15 cellular contexts compared by ENCODE assay signal in the genomic region with DNA sequence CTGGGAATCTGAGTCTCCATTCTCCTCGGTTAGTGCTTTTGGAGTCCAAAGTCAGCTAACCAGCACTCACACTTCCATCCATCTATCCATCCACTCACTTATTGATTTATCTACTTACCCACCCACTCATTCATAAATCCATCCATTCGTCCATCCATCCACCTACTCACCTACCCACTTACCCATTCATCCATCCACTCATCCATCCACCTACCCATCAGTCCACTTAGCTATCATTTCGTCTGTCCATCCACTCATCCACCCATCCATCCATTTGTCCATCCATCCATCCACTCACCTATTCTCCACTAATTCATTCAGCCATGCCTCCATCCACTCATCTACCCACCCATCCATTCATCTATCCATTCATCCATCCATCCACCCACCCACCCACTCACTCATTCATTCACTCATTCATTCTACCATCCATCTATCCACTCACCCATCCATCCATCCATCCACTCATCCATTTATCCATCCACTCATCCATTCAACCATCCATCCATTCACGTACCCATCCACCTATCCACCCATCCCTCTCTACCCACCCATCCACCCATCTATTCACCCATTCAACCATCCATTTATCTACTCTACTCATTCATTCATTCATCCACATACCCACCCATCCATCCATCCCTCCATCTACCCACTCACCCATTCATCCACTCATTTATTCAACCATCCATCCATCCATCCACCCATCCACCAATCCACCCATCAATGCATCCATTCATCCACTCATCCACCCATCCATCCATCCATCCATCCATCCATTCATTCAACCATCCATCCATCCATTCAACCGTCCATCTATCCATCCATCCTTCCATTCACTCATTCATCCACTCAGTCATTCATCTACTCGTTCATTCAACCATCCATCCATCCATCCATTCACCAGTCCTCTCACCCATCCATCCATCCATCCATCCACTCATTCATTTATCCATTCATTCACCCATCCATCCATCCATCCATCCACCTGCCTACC. TPM values are rescaled to one million over a fixed set of nuclear protein-coding genes. Genes with fewer than 3 reads are reported as not detected.
A peak's percentile ranks its signal among the peaks of the same experiment; 100 is the strongest.
DNase-seq lines count a peak whose midpoint lies in the region; ATAC-seq and FAIRE-seq lines count a peak whose summit lies in the region.
"Had no signal": no experiment of that assay in that cellular context is flagged by ENCODE, and none has a peak within 500 bp of the region (broad histone marks: within the 10 kb centered on the region; RNA-seq: fewer than 3 reads in every experiment).

No MANE protein-coding gene starts in this region.

- H3K9me3 ChIP-seq in trophoblast cell (ENCODE audit: insufficient read depth, low read depth, low read length), result peaks cover 3% of the 10 kb centered on the region

- H2BK12ac ChIP-seq in trophoblast cell (ENCODE audit: low read length), result no peak overlapping the region

- WGBS in trophoblast cell (ENCODE audit: extremely low coverage, insufficient coverage, insufficient read length), result over 99% methylated on average over 4 of the region's 6 CpGs

- H3K4me2 ChIP-seq in trophoblast cell (ENCODE audit: low read length), result no peak overlapping the region

- H3K79me1 ChIP-seq in trophoblast cell (ENCODE audit: low read length), result no peaks in the 10 kb centered on the region

- H3K4ac ChIP-seq in trophoblast cell (ENCODE audit: low read depth, low read length), result no peak overlapping the region

- H2AFZ ChIP-seq in trophoblast cell (ENCODE audit: insufficient read depth, low read length, poor library complexity), result no peak overlapping the region

- peak overlapping the region; percentile 68 for H3K27ac Mint-ChIP-seq in activated naive CD8-positive, alpha-beta T cell treated with anti-CD3 and anti-CD28 coated beads, Interleukin-2, amount 10 ng/mL, durations not matched to agents 7 days and 5 days
- no peak overlapping the region for H3K27ac Mint-ChIP-seq in activated naive CD8-positive, alpha-beta T cell treated with anti-CD3 and anti-CD28 coated beads, Interleukin-2, amount 50 U/mL, for 24 hours
- peak overlapping the region; percentile 10 to 44 for H3K27ac Mint-ChIP-seq in effector memory CD8-positive, alpha-beta T cell

- no peak overlapping the region for H3K27ac ChIP-seq in trophoblast cell (ENCODE audit: low read depth, low read length)

- H3K79me2 ChIP-seq in trophoblast cell (ENCODE audit: control insufficient read depth, insufficient read depth, low read length, poor library complexity), result no peaks in the 10 kb centered on the region

- no peaks in the 10 kb centered on the region for H3K27me3 Mint-ChIP-seq in activated naive CD8-positive, alpha-beta T cell treated with anti-CD3 and anti-CD28 coated beads, Interleukin-2, amount 10 ng/mL, durations not matched to agents 7 days and 5 days
- H3K27me3 Mint-ChIP-seq in activated naive CD8-positive, alpha-beta T cell treated with anti-CD3 and anti-CD28 coated beads, Interleukin-2, amount 50 U/mL, for 24 hours, result no peaks in the 10 kb centered on the region
- no peaks in the 10 kb centered on the region for H3K27me3 Mint-ChIP-seq in effector memory CD8-positive, alpha-beta T cell
- H3K27me3 Mint-ChIP-seq: CD4-positive, CD25-positive, alpha-beta regulatory T cell had no signal

- FAIRE-seq in HTR-8/SVneo (lab: Jason Lieb, UNC), result peak; percentile 80
- FAIRE-seq: RCC 7860 had no signal

- no peak overlapping the region for H3K4me3 Mint-ChIP-seq in activated naive CD8-positive, alpha-beta T cell treated with anti-CD3 and anti-CD28 coated beads, Interleukin-2, amount 10 ng/mL, durations not matched to agents 7 days and 5 days
- no peak overlapping the region for H3K4me3 Mint-ChIP-seq in activated naive CD8-positive, alpha-beta T cell treated with anti-CD3 and anti-CD28 coated beads, Interleukin-2, amount 50 U/mL, for 24 hours
- H3K4me3 Mint-ChIP-seq in effector memory CD8-positive, alpha-beta T cell, result no peak overlapping the region
- H3K4me3 Mint-ChIP-seq: CD4-positive, CD25-positive, alpha-beta regulatory T cell had no signal

- H3K9me3 Mint-ChIP-seq in activated naive CD8-positive, alpha-beta T cell treated with anti-CD3 and anti-CD28 coated beads, Interleukin-2, amount 10 ng/mL, durations not matched to agents 7 days and 5 days, result peaks cover 1% of the 10 kb centered on the region
- peaks cover 8% of the 10 kb centered on the region for H3K9me3 Mint-ChIP-seq in activated naive CD8-positive, alpha-beta T cell treated with anti-CD3 and anti-CD28 coated beads, Interleukin-2, amount 50 U/mL, for 24 hours
- H3K9me3 Mint-ChIP-seq in effector memory CD8-positive, alpha-beta T cell, result no peaks in the 10 kb centered on the region
- H3K9me3 Mint-ChIP-seq: CD4-positive, CD25-positive, alpha-beta regulatory T cell had no signal

- no peak for ATAC-seq in activated naive CD8-positive, alpha-beta T cell treated with anti-CD3 and anti-CD28 coated beads, Interleukin-2, amount 10 ng/mL, durations not matched to agents 7 days and 5 days (ENCODE audit: low read depth)
- no peak for ATAC-seq in activated naive CD8-positive, alpha-beta T cell treated with anti-CD3 and anti-CD28 coated beads, Interleukin-2, amount 50 U/mL, for 24 hours
- no peak for ATAC-seq in effector memory CD8-positive, alpha-beta T cell (replicated peaks)

- POLR2A ChIA-PET in activated naive CD8-positive, alpha-beta T cell treated with anti-CD3 and anti-CD28 coated beads, Interleukin-2, amount 10 ng/mL, durations not matched to agents 7 days and 5 days (lab: Charles Lee), result no interaction called here

- no peak overlapping the region for H4K91ac ChIP-seq in trophoblast cell (ENCODE audit: low read depth, low read length)

- no peak for DNase-seq in activated naive CD8-positive, alpha-beta T cell treated with anti-CD3 and anti-CD28 coated beads, Interleukin-2, amount 10 ng/mL, durations not matched to agents 7 days and 5 days
- no peak for DNase-seq in activated naive CD8-positive, alpha-beta T cell treated with anti-CD3 and anti-CD28 coated beads, Interleukin-2, amount 50 U/mL, for 24 hours
- DNase-seq in HTR-8/SVneo (ENCODE audit: insufficient read length, low spot score) (no peak), trophoblast cell (no peak), amygdala (lab: John Stamatoyannopoulos, UW) (no peak), hippocampal formation (lab: John Stamatoyannopoulos, UW) (no peak)
- DNase-seq in effector memory CD8-positive, alpha-beta T cell, result no peak
- DNase-seq: CD4-positive, CD25-positive, alpha-beta regulatory T cell; H7; NCI-H187; NCI-H446; NCI-H69; Right ventricle myocardium superior had no signal

- H3K36me3 Mint-ChIP-seq in activated naive CD8-positive, alpha-beta T cell treated with anti-CD3 and anti-CD28 coated beads, Interleukin-2, amount 10 ng/mL, durations not matched to agents 7 days and 5 days, result peaks cover 52% of the 10 kb centered on the region
- H3K36me3 Mint-ChIP-seq in activated naive CD8-positive, alpha-beta T cell treated with anti-CD3 and anti-CD28 coated beads, Interleukin-2, amount 50 U/mL, for 24 hours (ENCODE audit: low read depth), result peaks cover 21% of the 10 kb centered on the region
- H3K36me3 Mint-ChIP-seq in effector memory CD8-positive, alpha-beta T cell (ENCODE audit: insufficient read depth), result peaks cover 82% of the 10 kb centered on the region

- H2AK5ac ChIP-seq in trophoblast cell (ENCODE audit: low read length), result no peak overlapping the region

- no peak overlapping the region for H4K12ac ChIP-seq in trophoblast cell (ENCODE audit: low read depth, low read length)

- no peak overlapping the region for H3K18ac ChIP-seq in trophoblast cell (ENCODE audit: low read length)

- H4K8ac ChIP-seq in trophoblast cell (ENCODE audit: low read depth, low read length), result no peak overlapping the region

- H3K4me3 ChIP-seq in trophoblast cell (ENCODE audit: low read depth, low read length), result peak overlapping the region; percentile 32

- H3K14ac ChIP-seq in trophoblast cell (ENCODE audit: low read length), result no peak overlapping the region

- H3K4me1 Mint-ChIP-seq in activated naive CD8-positive, alpha-beta T cell treated with anti-CD3 and anti-CD28 coated beads, Interleukin-2, amount 10 ng/mL, durations not matched to agents 7 days and 5 days, result peaks cover 7% of the 10 kb centered on the region
- H3K4me1 Mint-ChIP-seq in activated naive CD8-positive, alpha-beta T cell treated with anti-CD3 and anti-CD28 coated beads, Interleukin-2, amount 50 U/mL, for 24 hours, result no peaks in the 10 kb centered on the region
- H3K4me1 Mint-ChIP-seq in effector memory CD8-positive, alpha-beta T cell (ENCODE audit: low read depth in 2 of 2), result peaks cover 9 to 10% of the 10 kb centered on the region in 2 donors

- H2BK5ac ChIP-seq in trophoblast cell (ENCODE audit: low read depth, low read length, poor library complexity), result no peak overlapping the region

- H3K4me1 ChIP-seq in trophoblast cell (ENCODE audit: control insufficient read depth in 1 of 2, insufficient read depth in 2 of 2, low read length in 2 of 2), result no peaks in the 10 kb centered on the region

- peaks cover 3% of the 10 kb centered on the region for H3K27me3 ChIP-seq in trophoblast cell (ENCODE audit: insufficient read depth, low read length)

- no peak overlapping the region for H2BK120ac ChIP-seq in trophoblast cell (ENCODE audit: insufficient read depth, low read length, poor library complexity)

- no peak overlapping the region for H3K23ac ChIP-seq in trophoblast cell (ENCODE audit: low read length)

- no peak overlapping the region for H3K9ac ChIP-seq in trophoblast cell (ENCODE audit: low read length)

- H3K36me3 ChIP-seq in trophoblast cell (ENCODE audit: control insufficient read depth in 1 of 2, insufficient read depth in 2 of 2, low read length in 2 of 2), result no peaks in the 10 kb centered on the region

RNA-seq across cellular contexts. Expression of gene NLRC3, which starts 26.1 kb away (rescaled TPM):
- 10 to 100 TPM; 95.9 to 97.4 TPM for total RNA-seq in activated naive CD8-positive, alpha-beta T cell treated with anti-CD3 and anti-CD28 coated beads, Interleukin-2, amount 10 ng/mL, durations not matched to agents 7 days and 5 days
- 0.01 and 0.08 TPM in 2 replicates for polyA plus RNA-seq in trophoblast cell (2013)
- total RNA-seq: HT-29 had no signal

RNA-seq across cellular contexts. Expression of gene CLUAP1, which starts 50.3 kb away (rescaled TPM):
- total RNA-seq in activated naive CD8-positive, alpha-beta T cell treated with anti-CD3 and anti-CD28 coated beads, Interleukin-2, amount 10 ng/mL, durations not matched to agents 7 days and 5 days, result 10 to 100 TPM; 22.9 to 26.8 TPM
- 7.5 and 7.6 TPM in 2 replicates for polyA plus RNA-seq in trophoblast cell (2013)

RNA-seq across cellular contexts. Expression of gene C16orf90, which starts 55.9 kb away (rescaled TPM):
- total RNA-seq in activated naive CD8-positive, alpha-beta T cell treated with anti-CD3 and anti-CD28 coated beads, Interleukin-2, amount 10 ng/mL, durations not matched to agents 7 days and 5 days, result not detected
- polyA plus RNA-seq in trophoblast cell (2013), result not detected in 2 replicates
- total RNA-seq: CD4-positive, CD25-positive, alpha-beta regulatory T cell; H7; HT-29; Right ventricle myocardium superior had no signal
- polyA plus RNA-seq: CD4-positive, CD25-positive, alpha-beta regulatory T cell had no signal
